In genomic region chr6:105810105-105810921, GRCh38 we compare ENCODE assay signal across 8 cellular contexts.
A peak's percentile ranks its signal among the peaks of the same experiment; 100 is the strongest.
DNase-seq lines count a peak whose midpoint lies in the region; ATAC-seq and TF ChIP-seq lines count a peak whose summit lies in the region.
"Had no signal": no experiment of that assay in that cellular context is flagged by ENCODE, and none has a peak within 500 bp of the region (broad histone marks: within the 10 kb centered on the region; RNA-seq: fewer than 3 reads in every experiment).

No MANE protein-coding gene starts in this region.

- no peak overlapping the region for H3K27ac ChIP-seq in lower lobe of right lung
- H3K27ac ChIP-seq in thoracic aorta, result no peak overlapping the region
- H3K27ac ChIP-seq: tibial artery had no signal

- intact Hi-C loops in lower lobe of right lung (cut with DNase I), result no loop called here

- H3K9me3 ChIP-seq in lower lobe of right lung (no peaks in the 10 kb centered on the region), thoracic aorta (no peaks in the 10 kb centered on the region)
- H3K9me3 ChIP-seq: tibial artery had no signal

- H3K4me1 ChIP-seq in lower lobe of right lung (peaks cover 19% of the 10 kb centered on the region), thoracic aorta (ENCODE audit: control insufficient read depth in 1 of 2, low read depth in 2 of 2) (peaks cover 0 to 3% of the 10 kb centered on the region in 2 donors)
- H3K4me1 ChIP-seq: tibial artery had no signal

- H3K27me3 ChIP-seq in lower lobe of right lung (ENCODE audit: low read depth), result no peaks in the 10 kb centered on the region
- no peaks in the 10 kb centered on the region for H3K27me3 ChIP-seq in thoracic aorta (replicated peaks; ENCODE audit: insufficient read depth)

- H3K27ac Mint-ChIP-seq in activated naive CD8-positive, alpha-beta T cell treated with anti-CD3 and anti-CD28 coated beads for 36 hours, result no peak overlapping the region

- DNase-seq in NOMO-1 treated with DMSO at 0.1 percent for 48 hours (lab: John Stamatoyannopoulos, UW; ENCODE audit: unreplicated experiment) (peak; percentile 79), lower lobe of right lung (peak; percentile 48), thoracic aorta (ENCODE audit: low spot score) (peak; percentile 12)
- peak; percentile 43 for DNase-seq in activated naive CD8-positive, alpha-beta T cell treated with anti-CD3 and anti-CD28 coated beads for 36 hours

- H3K36me3 Mint-ChIP-seq in activated naive CD8-positive, alpha-beta T cell treated with anti-CD3 and anti-CD28 coated beads for 36 hours, result no peaks in the 10 kb centered on the region

- ATAC-seq in GM18499 (IDR thresholded peaks at IDR 0.05; ENCODE audit: insufficient read depth, unreplicated experiment), result peak; percentile 69
- peak; percentile 74 for ATAC-seq in HG02852 (IDR thresholded peaks at IDR 0.05; ENCODE audit: unreplicated experiment)
- ATAC-seq in lower lobe of right lung, result peak; percentile 67 to 80
- peak; percentile 28 for ATAC-seq in thoracic aorta (ENCODE audit: insufficient number of reproducible peaks, low FRiP score, low read depth)
- no peak for ATAC-seq in GM19324 (IDR thresholded peaks at IDR 0.05; ENCODE audit: low FRiP score, unreplicated experiment)

- H3K9me3 Mint-ChIP-seq in activated naive CD8-positive, alpha-beta T cell treated with anti-CD3 and anti-CD28 coated beads for 36 hours, result no peaks in the 10 kb centered on the region

- H3K4me3 Mint-ChIP-seq in activated naive CD8-positive, alpha-beta T cell treated with anti-CD3 and anti-CD28 coated beads for 36 hours, result no peak overlapping the region

- peaks cover 3% of the 10 kb centered on the region for H3K27me3 Mint-ChIP-seq in activated naive CD8-positive, alpha-beta T cell treated with anti-CD3 and anti-CD28 coated beads for 36 hours

- no peaks in the 10 kb centered on the region for H3K36me3 ChIP-seq in lower lobe of right lung
- H3K36me3 ChIP-seq in thoracic aorta, result no peaks in the 10 kb centered on the region
- H3K36me3 ChIP-seq: tibial artery had no signal

- TF ChIP-seq CTCF in lower lobe of right lung (IDR thresholded peaks at IDR 0.05) (no peak), thoracic aorta (IDR thresholded peaks at IDR 0.05) (no peak)

- H3K4me3 ChIP-seq in lower lobe of right lung (no peak overlapping the region), thoracic aorta (no peak overlapping the region)
- H3K4me3 ChIP-seq: tibial artery had no signal

- H3K4me1 Mint-ChIP-seq in activated naive CD8-positive, alpha-beta T cell treated with anti-CD3 and anti-CD28 coated beads for 36 hours, result peaks cover 15% of the 10 kb centered on the region

Comparison
In these comparisons a context has a peak if more than half of its experiments do, and no peak if none do; other contexts are left out.
1. DNase-seq: peak in every context shown above with its lines; median percentile 79 in NOMO-1 treated with DMSO at 0.1 percent for 48 hours; 48 in lower lobe of right lung; 43 in activated naive CD8-positive, alpha-beta T cell treated with anti-CD3 and anti-CD28 coated beads for 36 hours; 12 in thoracic aorta.